Comparison of ENCODE assay signal across 8 cellular contexts in the genomic region with DNA sequence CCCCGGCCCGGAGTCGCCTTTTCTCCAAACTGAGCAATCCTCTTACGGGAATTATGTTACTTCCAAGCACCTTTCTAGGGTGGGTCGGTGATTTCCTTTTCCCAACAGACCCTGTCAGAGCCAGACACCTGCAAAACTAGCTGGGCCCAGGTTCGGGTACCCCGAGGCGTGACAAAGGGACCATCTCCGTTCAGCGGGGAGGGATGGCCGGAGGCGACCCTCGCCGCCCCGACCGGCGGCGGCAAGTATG. TPM values are rescaled to one million over a fixed set of nuclear protein-coding genes. Genes with fewer than 3 reads are reported as not detected.
DNase-seq lines count a peak whose midpoint lies in the region; ATAC-seq and TF ChIP-seq lines count a peak whose summit lies in the region.

No MANE protein-coding gene starts in this region.

- no peak overlapping the region for H3K27ac Mint-ChIP-seq in endothelial cell (ENCODE audit: unreplicated experiment)

- H3K4me1 ChIP-seq in DOHH2 (ENCODE audit: control insufficient read depth, low read length) = peaks cover 42% of the 10 kb centered on the region
- H3K4me1 ChIP-seq in ovary (ENCODE audit: insufficient read depth) = no peaks in the 10 kb centered on the region

- H3K4me1 Mint-ChIP-seq in endothelial cell (ENCODE audit: unreplicated experiment) = peaks cover 12% of the 10 kb centered on the region

- peaks cover 54% of the 10 kb centered on the region for H3K79me2 ChIP-seq in DOHH2 (ENCODE audit: control insufficient read depth, low read length)

- H3K4me3 ChIP-seq in DOHH2 (ENCODE audit: low read length) = peak overlapping the region; percentile 78
- peak overlapping the region; percentile 79 for H3K4me3 ChIP-seq in ovary

- POLR2A ChIA-PET in RWPE1 (lab: Yijun Ruan, JAX; ENCODE audit: low non-redundant PET) = no interaction called here

- TF ChIP-seq EP300 in ovary (IDR thresholded peaks at IDR 0.05) = no peak

- H4K20me1 ChIP-seq in DOHH2 (ENCODE audit: control insufficient read depth, insufficient read depth, low read depth, low read length) = peaks cover 12% of the 10 kb centered on the region; the same call in 1 of the 2 replicates

- TF ChIP-seq POLR2A in ovary (IDR thresholded peaks at IDR 0.05) = no peak

- ATAC-seq in HG03280 (IDR thresholded peaks at IDR 0.05; ENCODE audit: unreplicated experiment) = no peak

- DNase-seq in RWPE1 (ENCODE audit: low spot score) (no peak), endothelial cell (ENCODE audit: low spot score) (no peak), ovary (peak in 1 of 5 donors; percentile 15), NOMO-1 (lab: John Stamatoyannopoulos, UW; ENCODE audit: unreplicated experiment in 2 of 2) (no peak), AG08395 (ENCODE audit: low spot score) (no peak), retina (no peak)

- peak overlapping the region; percentile 37 for H3K27ac ChIP-seq in DOHH2 (ENCODE audit: low read depth, low read length)
- H3K27ac ChIP-seq in RWPE1 = peak overlapping the region; percentile 78
- H3K27ac ChIP-seq in ovary = peak overlapping the region in 1 of 2 donors; percentile 49

- peak overlapping the region; percentile 97 for H3K4me2 ChIP-seq in DOHH2 (ENCODE audit: low read length)

- H3K27me3 ChIP-seq in DOHH2 (ENCODE audit: control insufficient read depth, low read length) = no peaks in the 10 kb centered on the region
- H3K27me3 ChIP-seq in ovary = no peaks in the 10 kb centered on the region

- H3F3A ChIP-seq in DOHH2 (ENCODE audit: control insufficient read depth, insufficient read depth) = peaks cover 13% of the 10 kb centered on the region

- H3K36me3 Mint-ChIP-seq in endothelial cell (ENCODE audit: low read depth, unreplicated experiment) = peaks cover 5% of the 10 kb centered on the region

- no peak for TF ChIP-seq CTCF in DOHH2 (IDR thresholded peaks at IDR 0.05; ENCODE audit: low read depth, low read length, poor library complexity, severe bottlenecking)
- TF ChIP-seq CTCF in RWPE1 (conservative IDR thresholded peaks at IDR 0.05; ENCODE audit: low read depth) = no peak
- TF ChIP-seq CTCF in endothelial cell (IDR thresholded peaks at IDR 0.05; ENCODE audit: unreplicated experiment) = no peak
- TF ChIP-seq CTCF in ovary (IDR thresholded peaks at IDR 0.05) = no peak

- H3K36me3 ChIP-seq in DOHH2 (ENCODE audit: control insufficient read depth, low read length) = peaks cover 50% of the 10 kb centered on the region
- H3K36me3 ChIP-seq in ovary = no peaks in the 10 kb centered on the region

- no peaks in the 10 kb centered on the region for H3K9me2 ChIP-seq in DOHH2 (replicated peaks; ENCODE audit: control insufficient read depth, low read length)

- intact Hi-C loops in ovary (cut with DNase I) = no loop called here

- 0 to 1% (median 0%) methylated on average over 17 to 18 of the region's 18 CpGs for WGBS in ovary, 3 donors

- peak overlapping the region; percentile 95 for H3K4me3 Mint-ChIP-seq in endothelial cell (ENCODE audit: unreplicated experiment)

- no peaks in the 10 kb centered on the region for H3K9me3 Mint-ChIP-seq in endothelial cell (ENCODE audit: unreplicated experiment)

- CTCF ChIA-PET in RWPE1 (lab: Yijun Ruan, JAX) = interaction anchor here (0.5 to 2.8 kb wide), 5 partner anchors 41 to 596 kb away, joined by 3 to 12 read pairs (median 5); no protein-coding TSS in a partner anchor

- H3K9me3 ChIP-seq in DOHH2 (ENCODE audit: control insufficient read depth, insufficient read depth, low read length) (no peaks in the 10 kb centered on the region), ovary (no peaks in the 10 kb centered on the region)

- peaks cover 2% of the 10 kb centered on the region for H3K27me3 Mint-ChIP-seq in endothelial cell (ENCODE audit: unreplicated experiment)

RNA-seq across cellular contexts. Expression of a gene that starts 0.4 kb away (rescaled TPM):
- 56.3 TPM for total RNA-seq in endothelial cell (ENCODE audit: unreplicated experiment)
- total RNA-seq in ovary = 100 to 1,000 TPM in 1 of 7 donors, 10 to 100 TPM in 6; 36.8 to 162 (median 78.4) TPM
- 10 to 100 TPM; 66.8 to 93.3 TPM for polyA plus RNA-seq in ovary

RNA-seq across cellular contexts. Expression of a gene that starts 51.0 kb away (rescaled TPM):
- total RNA-seq in endothelial cell (ENCODE audit: unreplicated experiment) (not detected), ovary (1 to 10 TPM in 1 of 7 donors, under 1 TPM in 6; 0.15 to 1.1 (median 0.24) TPM)
- under 1 TPM; 0.04 to 0.10 TPM for polyA plus RNA-seq in ovary
